In the genomic region with DNA sequence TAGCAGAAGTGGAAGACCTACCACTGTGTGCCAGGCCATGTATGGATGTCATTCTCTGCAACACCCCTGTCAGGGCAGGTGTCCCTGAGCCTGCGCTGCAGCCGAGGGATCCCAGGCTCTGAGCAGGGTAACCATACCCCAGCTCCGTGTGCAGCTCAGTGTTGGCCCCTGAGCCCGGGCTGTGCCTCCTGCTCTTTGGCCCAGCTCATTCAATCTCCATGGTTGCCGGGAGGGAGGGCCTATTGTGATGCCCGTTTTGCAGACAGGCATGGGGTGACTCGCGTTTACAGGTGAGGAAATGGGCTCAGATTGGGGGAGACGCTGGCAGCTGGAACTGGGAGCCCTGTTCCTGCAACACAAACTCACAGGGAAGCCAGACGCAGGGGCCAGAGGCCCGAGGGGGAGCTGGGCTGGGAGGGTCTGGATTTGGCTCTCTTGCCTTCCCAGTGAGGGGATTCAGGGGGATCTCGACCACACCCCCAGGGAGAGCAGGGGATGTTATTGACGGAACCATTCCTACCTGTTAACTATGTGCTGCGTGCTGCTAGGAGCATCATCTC, we compare ENCODE assay signal across 15 cellular contexts.
"Had no signal": no experiment of that assay in that cellular context is flagged by ENCODE, and none has a peak within 500 bp of the region (broad histone marks: within the 10 kb centered on the region; RNA-seq: fewer than 3 reads in every experiment).

No MANE protein-coding gene starts in this region.

- H3K9me3 Mint-ChIP-seq: activated naive CD4-positive, alpha-beta T cell treated with anti-CD3 and anti-CD28 coated beads, Interleukin-2, amount 10 ng/mL, durations not matched to agents 7 days and 5 days; activated T-helper 17 cell treated with anti-CD3 and anti-CD28 coated beads, Interleukin-2, amount 50 U/mL, for 72 hours; endodermal cell; neural progenitor cell had no signal

- H3K4me1 ChIP-seq: adrenal gland, gastrocnemius medialis, heart left ventricle, neural progenitor cell, tibial artery had no signal

- H3K4me3 ChIP-seq: adrenal gland, dorsolateral prefrontal cortex, gastrocnemius medialis, heart left ventricle, lung, neural progenitor cell, ovary, tibial artery had no signal

- H3K27ac ChIP-seq: adrenal gland, dorsolateral prefrontal cortex, gastrocnemius medialis, heart left ventricle, neural progenitor cell, ovary, tibial artery had no signal

- H3K4me1 Mint-ChIP-seq: activated T-helper 17 cell treated with anti-CD3 and anti-CD28 coated beads, Interleukin-2, amount 50 U/mL, for 72 hours had no signal

- H3K9me3 ChIP-seq: adrenal gland, gastrocnemius medialis, heart left ventricle, ovary, tibial artery had no signal

- H3K36me3 ChIP-seq: adrenal gland, gastrocnemius medialis, heart left ventricle, neural progenitor cell, ovary, tibial artery had no signal

- ATAC-seq: activated T-helper 17 cell treated with anti-CD3 and anti-CD28 coated beads, Interleukin-2, amount 50 U/mL, for 72 hours; gastrocnemius medialis; heart left ventricle; left cardiac atrium; sciatic nerve had no signal

- H3K4me3 Mint-ChIP-seq: activated naive CD4-positive, alpha-beta T cell treated with anti-CD3 and anti-CD28 coated beads, Interleukin-2, amount 10 ng/mL, durations not matched to agents 7 days and 5 days; activated T-helper 17 cell treated with anti-CD3 and anti-CD28 coated beads, Interleukin-2, amount 50 U/mL, for 72 hours; endodermal cell; neural progenitor cell had no signal

- H3K27me3 Mint-ChIP-seq: activated naive CD4-positive, alpha-beta T cell treated with anti-CD3 and anti-CD28 coated beads, Interleukin-2, amount 10 ng/mL, durations not matched to agents 7 days and 5 days; activated T-helper 17 cell treated with anti-CD3 and anti-CD28 coated beads, Interleukin-2, amount 50 U/mL, for 72 hours had no signal

- H3K36me3 Mint-ChIP-seq: activated naive CD4-positive, alpha-beta T cell treated with anti-CD3 and anti-CD28 coated beads, Interleukin-2, amount 10 ng/mL, durations not matched to agents 7 days and 5 days; neural progenitor cell had no signal

- H3K27me3 ChIP-seq: neural progenitor cell, ovary had no signal

- H3K27ac Mint-ChIP-seq: activated naive CD4-positive, alpha-beta T cell treated with anti-CD3 and anti-CD28 coated beads, Interleukin-2, amount 10 ng/mL, durations not matched to agents 7 days and 5 days; activated T-helper 17 cell treated with anti-CD3 and anti-CD28 coated beads, Interleukin-2, amount 50 U/mL, for 72 hours; endodermal cell had no signal

- DNase-seq: activated naive CD4-positive, alpha-beta T cell treated with anti-CD3 and anti-CD28 coated beads, Interleukin-2, amount 10 ng/mL, durations not matched to agents 7 days and 5 days; activated T-cell treated with anti-CD3 and anti-CD28 coated beads for 4 hours; endodermal cell; gastrocnemius medialis; heart left ventricle; left cardiac atrium; ovary; stimulated activated CD4-positive, alpha-beta T cell treated with anti-CD3 and anti-CD28 coated beads, Interleukin-1b, Interleukin-23, amount 100 ng/mL, for 48 hours had no signal
